Comparison of ENCODE assay signal across 15 cellular contexts in the genomic region with DNA sequence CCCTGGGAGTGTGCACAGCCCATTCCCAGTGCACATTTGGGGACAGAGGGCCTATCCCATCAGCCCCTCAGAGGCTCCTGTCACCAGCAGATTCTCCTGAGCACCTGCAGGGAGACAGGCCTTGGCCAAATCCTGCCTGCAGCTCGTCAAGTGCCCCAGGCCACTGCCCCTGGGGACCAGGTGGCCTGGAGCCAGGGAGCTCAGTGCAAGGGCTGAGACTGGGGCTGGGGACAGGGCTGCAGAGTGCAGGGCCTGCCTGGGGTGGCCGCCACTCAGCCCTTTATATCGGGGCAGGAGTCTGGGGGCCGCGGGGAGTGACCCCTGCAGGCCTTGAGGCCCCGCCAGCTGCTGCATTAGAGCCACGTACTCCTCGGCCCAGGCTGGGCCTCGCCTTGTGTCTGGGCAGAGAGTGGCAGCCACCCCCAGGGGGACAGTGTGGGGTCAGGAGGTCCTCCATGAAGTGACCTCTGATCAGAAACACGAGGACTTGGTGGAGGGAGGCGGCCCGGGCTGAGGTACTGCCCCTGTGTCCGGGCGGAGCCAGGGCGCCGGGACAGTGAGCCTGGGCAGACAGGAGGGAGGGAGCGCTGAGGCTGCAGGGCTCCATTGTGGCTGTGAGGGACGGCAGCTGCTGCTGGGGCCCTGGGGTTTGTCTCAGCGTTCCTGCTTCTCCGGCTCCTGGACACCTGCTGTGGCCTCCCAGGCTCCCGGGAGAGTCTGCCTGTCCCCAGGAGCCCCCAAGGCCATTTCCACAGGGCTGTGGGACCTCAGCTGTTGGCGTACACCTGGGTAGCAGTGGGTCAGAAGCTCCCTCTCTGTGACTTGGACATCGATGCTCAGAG. TPM values are rescaled to one million over a fixed set of nuclear protein-coding genes. Genes with fewer than 3 reads are reported as not detected.
DNase-seq lines count a peak whose midpoint lies in the region; ATAC-seq and TF ChIP-seq lines count a peak whose summit lies in the region.
"Had no signal": no experiment of that assay in that cellular context is flagged by ENCODE, and none has a peak within 500 bp of the region (broad histone marks: within the 10 kb centered on the region; RNA-seq: fewer than 3 reads in every experiment).

No MANE protein-coding gene starts in this region.

- H4K20me1 ChIP-seq in BLaER1 treated with 17β-estradiol and CSF1 and Interleukin-3, amounts not matched to agents 10 nM and 100 nM = peaks cover 0 to 100% (median 73%) of the 10 kb centered on the region in 11 experiments; a peak in 19 of 22 replicates
- peaks cover 67% of the 10 kb centered on the region for H4K20me1 ChIP-seq in neural progenitor cell (ENCODE audit: low read depth)

- no peak overlapping the region for H3K27ac ChIP-seq in BLaER1 treated with 17β-estradiol and CSF1 and Interleukin-3, amounts not matched to agents 10 nM and 100 nM
- H3K27ac ChIP-seq in neural progenitor cell = no peak overlapping the region
- no peak overlapping the region for H3K27ac ChIP-seq in brain microvascular endothelial cell
- H3K27ac ChIP-seq: ascending aorta, parathyroid adenoma, Peyer's patch, transverse colon had no signal

- H3K9me3 Mint-ChIP-seq in neural progenitor cell = no peaks in the 10 kb centered on the region

- TF ChIP-seq CTCF in neural progenitor cell (IDR thresholded peaks at IDR 0.05) = no peak
- TF ChIP-seq CTCF in foreskin fibroblast (IDR thresholded peaks at IDR 0.05; ENCODE audit: low read depth, low read length) = no peak
- no peak for TF ChIP-seq CTCF in brain microvascular endothelial cell (IDR thresholded peaks at IDR 0.05; ENCODE audit: low read depth, low read length, missing control alignments)

- H2AFZ ChIP-seq in neural progenitor cell (replicated peaks) = no peak overlapping the region
- H2AFZ ChIP-seq: parathyroid adenoma had no signal

- H3K27me3 ChIP-seq in BLaER1 treated with 17β-estradiol and CSF1 and Interleukin-3, amounts not matched to agents 10 nM and 100 nM = peaks cover 21 to 30% (median 25%) of the 10 kb centered on the region in 11 experiments
- H3K27me3 ChIP-seq in neural progenitor cell (peaks cover 20% of the 10 kb centered on the region), brain microvascular endothelial cell (replicated peaks) (no peaks in the 10 kb centered on the region)
- H3K27me3 ChIP-seq: ascending aorta, Peyer's patch had no signal

- peak; percentile 79 for DNase-seq in NCI-H146 (lab: John Stamatoyannopoulos, UW)
- DNase-seq in head of caudate nucleus = peak in 28 of 42 donors; percentile 0 to 42 (median 8)
- DNase-seq in neural progenitor cell (ENCODE audit: low spot score) = peak; percentile 45
- DNase-seq in foreskin fibroblast = no peak
- DNase-seq in brain microvascular endothelial cell = no peak
- DNase-seq: activated CD4-positive, alpha-beta T cell treated with anti-CD3 and anti-CD28 coated beads for 4 hours; NCI-H446 treated with DMSO at 0.1 percent for 48 hours; Peyer's patch; transverse colon had no signal

- no peaks in the 10 kb centered on the region for H3K9me3 ChIP-seq in BLaER1 treated with 17β-estradiol and CSF1 and Interleukin-3, amounts not matched to agents 10 nM and 100 nM (replicated peaks in 1 of 11)
- no peaks in the 10 kb centered on the region for H3K9me3 ChIP-seq in neural progenitor cell (ENCODE audit: low read depth)
- H3K9me3 ChIP-seq: ascending aorta, Peyer's patch, transverse colon had no signal

- H3K36me3 Mint-ChIP-seq in neural progenitor cell = peaks cover 2% of the 10 kb centered on the region

- H3K9ac ChIP-seq in BLaER1 treated with 17β-estradiol and CSF1 and Interleukin-3, amounts not matched to agents 10 nM and 100 nM = peak overlapping the region in 4 of 11 experiments; percentile 20 to 54 (median 32); a peak in 7 of 22 replicates
- H3K9ac ChIP-seq in neural progenitor cell = no peak overlapping the region
- H3K9ac ChIP-seq: parathyroid adenoma had no signal

- H3F3A ChIP-seq in neural progenitor cell (ENCODE audit: low read depth) = peaks cover 6% of the 10 kb centered on the region

- peak overlapping the region in 9 of 11 experiments; percentile 15 to 82 (median 67); a peak in 17 of 22 replicates for H3K4me2 ChIP-seq in BLaER1 treated with 17β-estradiol and CSF1 and Interleukin-3, amounts not matched to agents 10 nM and 100 nM
- H3K4me2 ChIP-seq in neural progenitor cell = no peak overlapping the region

- in situ Hi-C loops in brain microvascular endothelial cell (cut with HindIII; ENCODE audit: low pct_ligation_motif_present, low sequenced_read_pairs) = no loop called here

- H3K4me1 Mint-ChIP-seq in neural progenitor cell = peaks cover 16% of the 10 kb centered on the region

- no peaks in the 10 kb centered on the region for H3K79me2 ChIP-seq in neural progenitor cell (ENCODE audit: low read depth)
- H3K79me2 ChIP-seq: parathyroid adenoma had no signal

- H3K27me3 Mint-ChIP-seq in neural progenitor cell (ENCODE audit: insufficient read depth, low read depth) = peaks cover 6% of the 10 kb centered on the region

- no peak for ATAC-seq in GM19351 (IDR thresholded peaks at IDR 0.05; ENCODE audit: unreplicated experiment)
- ATAC-seq: T-helper 17 cell had no signal

- no peak overlapping the region for H3K4me3 ChIP-seq in BLaER1 treated with 17β-estradiol and CSF1 and Interleukin-3, amounts not matched to agents 10 nM and 100 nM
- H3K4me3 ChIP-seq in neural progenitor cell = no peak overlapping the region
- H3K4me3 ChIP-seq in foreskin fibroblast (ENCODE audit: low read depth in 1 of 2, low read length in 2 of 2) = no peak overlapping the region
- H3K4me3 ChIP-seq in brain microvascular endothelial cell (ENCODE audit: low read depth, low read length) = no peak overlapping the region
- H3K4me3 ChIP-seq: ascending aorta, Peyer's patch, transverse colon had no signal

- H3K4me1 ChIP-seq in BLaER1 treated with 17β-estradiol and CSF1 and Interleukin-3, amounts not matched to agents 10 nM and 100 nM = peaks cover 0 to 42% (median 26%) of the 10 kb centered on the region in 10 experiments; a peak in 17 of 20 replicates
- peaks cover 40% of the 10 kb centered on the region for H3K4me1 ChIP-seq in neural progenitor cell
- H3K4me1 ChIP-seq: parathyroid adenoma, Peyer's patch had no signal

- intact Hi-C loops in head of caudate nucleus (cut with DNase I) = no loop called here

- H3K4me3 Mint-ChIP-seq in neural progenitor cell = no peak overlapping the region
- H3K4me3 Mint-ChIP-seq: B cell, T-helper 17 cell had no signal

- peaks cover 0 to 3% (median 0%) of the 10 kb centered on the region in 11 experiments; a peak in 4 of 22 replicates for H3K36me3 ChIP-seq in BLaER1 treated with 17β-estradiol and CSF1 and Interleukin-3, amounts not matched to agents 10 nM and 100 nM
- H3K36me3 ChIP-seq in neural progenitor cell = no peaks in the 10 kb centered on the region
- peaks cover 2% of the 10 kb centered on the region for H3K36me3 ChIP-seq in brain microvascular endothelial cell (replicated peaks)
- H3K36me3 ChIP-seq: Peyer's patch, transverse colon had no signal

- H3K27ac Mint-ChIP-seq in neural progenitor cell = no peak overlapping the region
- H3K27ac Mint-ChIP-seq: B cell, T-helper 17 cell had no signal

RNA-seq across cellular contexts. Expression of gene GPC1, which starts 24.2 kb away (rescaled TPM):
- total RNA-seq in neural progenitor cell (ENCODE audit: low replicate concordance) = 14.2 and 65.0 TPM in 2 replicates

Comparison
In these comparisons a context has a peak if more than half of its experiments do, and no peak if none do; other contexts are left out.
1. DNase-seq: peak in NCI-H146 (single experiment), head of caudate nucleus (28 of 42) and neural progenitor cell (single experiment); none in foreskin fibroblast (0 of 2) and brain microvascular endothelial cell (single experiment).